ENCODE assay signal across 18 cellular contexts in genomic region chr7:25615603-25616002, GRCh38.
DNase-seq lines count a peak whose midpoint lies in the region; ATAC-seq, FAIRE-seq and TF ChIP-seq lines count a peak whose summit lies in the region.
"Had no signal": no experiment of that assay in that cellular context is flagged by ENCODE, and none has a peak within 500 bp of the region (broad histone marks: within the 10 kb centered on the region; RNA-seq: fewer than 3 reads in every experiment).

No MANE protein-coding gene starts in this region.

- FAIRE-seq in D721Med (lab: Jason Lieb, UNC), result no peak
- FAIRE-seq: colon, endometrium, pancreas had no signal

- H3K27me3 ChIP-seq in BLaER1 (no peaks in the 10 kb centered on the region), hepatocyte (no peaks in the 10 kb centered on the region)
- H3K27me3 ChIP-seq: pancreas had no signal

- H4K20me1 ChIP-seq in BLaER1 (no peaks in the 10 kb centered on the region), hepatocyte (ENCODE audit: insufficient read depth, poor library complexity, severe bottlenecking) (no peaks in the 10 kb centered on the region)

- H3K36me3 ChIP-seq in BLaER1 (peaks cover 7% of the 10 kb centered on the region; the same call in 1 of the 2 replicates), hepatocyte (replicated peaks; ENCODE audit: insufficient read depth, low read depth) (no peaks in the 10 kb centered on the region)
- H3K36me3 ChIP-seq: pancreas had no signal

- H3K4me1 ChIP-seq in BLaER1 (peaks cover 67% of the 10 kb centered on the region), hepatocyte (ENCODE audit: insufficient read depth) (peaks cover 18% of the 10 kb centered on the region)
- H3K4me1 ChIP-seq: pancreas had no signal

- H3K4me2 ChIP-seq in BLaER1, result peak overlapping the region; percentile 79
- H3K4me2 ChIP-seq in hepatocyte, result peak overlapping the region; percentile 40

- no peak for ATAC-seq in GM21515 (IDR thresholded peaks at IDR 0.05; ENCODE audit: unreplicated experiment)
- ATAC-seq: left lobe of liver had no signal

- peak; percentile 79 for DNase-seq in KBM-7
- DNase-seq in SKM-1 treated with dmso at 0.1 percent for 144 hours (lab: John Stamatoyannopoulos, UW; ENCODE audit: unreplicated experiment), result peak; percentile 70
- no peak for DNase-seq in hepatocyte (ENCODE audit: low spot score)
- no peak for DNase-seq in OCI-M1 (lab: John Stamatoyannopoulos, UW)
- no peak for DNase-seq in NCI-H1436 treated with DMSO at 0.1 percent for 48 hours (lab: John Stamatoyannopoulos, UW)
- no peak for DNase-seq in D721Med (ENCODE audit: insufficient read length, low spot score)
- DNase-seq: activated CD4-positive, alpha-beta memory T cell treated with anti-CD3 and anti-CD28 coated beads, Interleukin-2, amount 10 ng/mL, durations not matched to agents 7 days and 5 days; COR-L47; NCI-H1048; NCI-H526 treated with DMSO at 0.1 percent for 48 hours; pancreas; stimulated activated CD4-positive, alpha-beta T cell treated with anti-CD3 and anti-CD28 coated beads, Interleukin-2, amount 100 ng/mL, for 24 hours had no signal

- no peak overlapping the region for H3K9ac ChIP-seq in BLaER1

- in situ Hi-C loops in KBM-7 (cut with MboI; ENCODE audit: low pct_unique_long_range_greater_than_20kb, low sequenced_read_pairs), result no loop called here

- WGBS in hepatocyte (ENCODE audit: low lambda C conversion rate, missing lambda C conversion rate), result 79% methylated on average over 6 of the region's 6 CpGs

- no peak for TF ChIP-seq CTCF in hepatocyte (IDR thresholded peaks at IDR 0.05; ENCODE audit: poor library complexity)
- TF ChIP-seq CTCF in D721Med (IDR thresholded peaks at IDR 0.05; ENCODE audit: insufficient read depth, missing control alignments), result no peak

- no peaks in the 10 kb centered on the region for H3K9me2 ChIP-seq in hepatocyte (replicated peaks; ENCODE audit: insufficient read depth)

- H3K9me3 ChIP-seq in BLaER1 (peaks cover 23% of the 10 kb centered on the region), hepatocyte (ENCODE audit: low read depth) (peaks cover 7% of the 10 kb centered on the region)

- H3K27ac ChIP-seq in BLaER1, result peak overlapping the region; percentile 68
- H3K27ac ChIP-seq in hepatocyte, result peak overlapping the region; percentile 52
- H3K27ac ChIP-seq: pancreas, VCaP had no signal

- no peaks in the 10 kb centered on the region for H3K79me2 ChIP-seq in hepatocyte

- H3K4me3 ChIP-seq in BLaER1 (peak overlapping the region; percentile 25; the same call in 1 of the 2 replicates), hepatocyte (no peak overlapping the region)
- H3K4me3 ChIP-seq: pancreas had no signal

- H2AFZ ChIP-seq in hepatocyte, result no peak overlapping the region

Comparison
In these comparisons a context has a peak if more than half of its experiments do, and no peak if none do; other contexts are left out.
1. DNase-seq: peak in KBM-7 (single experiment) and SKM-1 treated with dmso at 0.1 percent for 144 hours (single experiment); none in hepatocyte (single experiment), OCI-M1 (single experiment), NCI-H1436 treated with DMSO at 0.1 percent for 48 hours (single experiment) and D721Med (single experiment).